In genomic region chr6:33355860-33356259, GRCh38 we compare ENCODE assay signal across 7 cellular contexts. TPM values are rescaled to one million over a fixed set of nuclear protein-coding genes. Genes with fewer than 3 reads are reported as not detected.
DNase-seq lines count a peak whose midpoint lies in the region; ATAC-seq, FAIRE-seq and TF ChIP-seq lines count a peak whose summit lies in the region.
"Not testable (repeated sequence)": the region's sequence is repeated elsewhere in the genome, so short reads cannot be mapped to it uniquely, and the experiment has no call there.

No MANE protein-coding gene starts in this region.

- H3K36me3 ChIP-seq in K562 (ENCODE audit: control insufficient read depth, insufficient read depth, low read length); esophagus (ENCODE audit: control insufficient read depth in 2 of 2, insufficient read depth in 2 of 2, low read length in 1 of 2); hepatocyte (replicated peaks; ENCODE audit: insufficient read depth, low read depth); mucosa of rectum (ENCODE audit: control insufficient read depth in 2 of 2, insufficient read depth in 2 of 2, low read length in 2 of 2); neuronal stem cell (replicated peaks in 1 of 2; ENCODE audit: control insufficient read depth in 2 of 2, insufficient read depth in 2 of 2, low read length in 2 of 2); stomach: not testable (repeated sequence)

- ATAC-seq in K562 = not testable (repeated sequence)

- in situ Hi-C loops in K562 (cut with MboI) = not testable (repeated sequence)

- H3K18ac ChIP-seq in neuronal stem cell (ENCODE audit: low read length) = not testable (repeated sequence)

- H3K4me1 ChIP-seq in K562 (replicated peaks in 1 of 2; ENCODE audit: control insufficient read depth in 2 of 2, insufficient read depth in 2 of 2, low read length in 2 of 2) (peaks cover 7 to 13% of the 10 kb centered on the region in 2 experiments; a peak in 4 of 5 replicates), mucosa of rectum (ENCODE audit: control insufficient read depth in 2 of 2, insufficient read depth in 2 of 2, low read length in 2 of 2) (peaks cover 0 to 10% of the 10 kb centered on the region in 2 donors)
- not testable (repeated sequence) for H3K4me1 ChIP-seq in esophagus (ENCODE audit: control insufficient read depth in 2 of 2, insufficient read depth in 2 of 2, low read length in 1 of 2); hepatocyte (ENCODE audit: insufficient read depth); neuronal stem cell (ENCODE audit: control insufficient read depth in 2 of 2, insufficient read depth in 1 of 2, low read depth in 1 of 2, low read length in 2 of 2); stomach

- not testable (repeated sequence) for H3K79me2 ChIP-seq in K562 (ENCODE audit: control insufficient read depth, insufficient read depth, low read length); hepatocyte

- H3K14ac ChIP-seq in neuronal stem cell (ENCODE audit: low read length) = not testable (repeated sequence)

- POLR2A ChIA-PET in K562 (lab: Yijun Ruan, JAX) = interaction anchor here (0.7 to 1.0 kb wide), 2 partner anchors 9 to 1576 kb away, joined by 3 to 4 read pairs; no protein-coding TSS in a partner anchor

- H3K9ac ChIP-seq in K562 (ENCODE audit: insufficient read depth in 1 of 2, low read depth in 2 of 2, low read length in 2 of 2); neuronal stem cell (ENCODE audit: low read depth, low read length, poor library complexity): not testable (repeated sequence)
- H3K9ac ChIP-seq in mucosa of rectum (ENCODE audit: low read depth in 1 of 2, low read length in 2 of 2) = peak overlapping the region; percentile 48 to 52

- H3K4me3 ChIP-seq in K562; esophagus (ENCODE audit: low read depth in 1 of 2, low read length in 2 of 2); hepatocyte; mucosa of rectum (ENCODE audit: low read length in 2 of 2); neuronal stem cell (ENCODE audit: low read length in 2 of 2); stomach: not testable (repeated sequence)

- H3K27ac ChIP-seq in K562 (ENCODE audit: extremely low read depth, low read depth, low read length); neuronal stem cell (replicated peaks; ENCODE audit: low read length): not testable (repeated sequence)
- peak overlapping the region; percentile 61 to 86 for H3K27ac ChIP-seq in esophagus (ENCODE audit: low read depth in 2 of 2, low read length in 1 of 2)
- peak overlapping the region; percentile 31 for H3K27ac ChIP-seq in hepatocyte
- peak overlapping the region; percentile 77 to 86 for H3K27ac ChIP-seq in mucosa of rectum (ENCODE audit: low read depth in 2 of 2, low read length in 2 of 2)
- H3K27ac ChIP-seq in stomach = peak overlapping the region in 3 of 5 donors; percentile 60 to 70 (median 63)

- H2BK12ac ChIP-seq in neuronal stem cell (ENCODE audit: low read length) = peak overlapping the region; percentile 58

- H3K9me2 ChIP-seq in hepatocyte (replicated peaks; ENCODE audit: insufficient read depth) = not testable (repeated sequence)

- CTCF ChIA-PET in K562 (lab: Yijun Ruan, JAX; ENCODE audit: low intra/inter-chr PET ratio) = not testable (repeated sequence)

- H3K4ac ChIP-seq in neuronal stem cell (ENCODE audit: low read length) = not testable (repeated sequence)

- not testable (repeated sequence) for H3K9me3 ChIP-seq in K562 (replicated peaks; ENCODE audit: control insufficient read depth, insufficient read depth, low read depth, low read length); esophagus (ENCODE audit: control insufficient read depth in 2 of 2, insufficient read depth in 1 of 2, low read depth in 1 of 2, low read length in 1 of 2); hepatocyte (ENCODE audit: low read depth); mucosa of rectum (ENCODE audit: control insufficient read depth in 2 of 2, low read length in 2 of 2); neuronal stem cell (replicated peaks in 1 of 2; ENCODE audit: control insufficient read depth in 2 of 2, insufficient read depth in 1 of 2, low read depth in 1 of 2, low read length in 2 of 2); stomach

- H3K27me3 ChIP-seq in K562 (ENCODE audit: control insufficient read depth in 2 of 2, insufficient read depth in 2 of 2, low read length in 2 of 2); esophagus (ENCODE audit: control insufficient read depth in 1 of 2, insufficient read depth in 2 of 2, low read length in 2 of 2); hepatocyte; mucosa of rectum (ENCODE audit: control insufficient read depth in 2 of 2, insufficient read depth in 2 of 2, low read length in 2 of 2); neuronal stem cell (ENCODE audit: control insufficient read depth in 3 of 3, insufficient read depth in 3 of 3, low read depth in 1 of 3, low read length in 3 of 3): not testable (repeated sequence)
- H3K27me3 ChIP-seq in stomach = peaks cover 0 to 23% (median 0%) of the 10 kb centered on the region in 3 donors

- not testable (repeated sequence) for H3K4me2 ChIP-seq in K562 (ENCODE audit: insufficient read depth, low read length); hepatocyte; neuronal stem cell (ENCODE audit: insufficient read depth, low read length, poor library complexity, severe bottlenecking)

- not testable (repeated sequence) for TF ChIP-seq EP300 in K562 (IDR thresholded peaks at IDR 0.05; ENCODE audit: low read length); stomach (IDR thresholded peaks at IDR 0.05)

- not testable (repeated sequence) for H2BK120ac ChIP-seq in neuronal stem cell (ENCODE audit: low read depth, low read length)

- not testable (repeated sequence) for TF ChIP-seq POLR2A in K562 (conservative IDR thresholded peaks at IDR 0.05); stomach (IDR thresholded peaks at IDR 0.05)

- not testable (repeated sequence) for FAIRE-seq in K562 (lab: Jason Lieb, UNC)

- H2AK5ac ChIP-seq in neuronal stem cell (ENCODE audit: low read depth, low read length) = not testable (repeated sequence)

- H3K23ac ChIP-seq in neuronal stem cell (ENCODE audit: low read depth, low read length, poor library complexity) = not testable (repeated sequence)

- not testable (repeated sequence) for H4K91ac ChIP-seq in neuronal stem cell (ENCODE audit: low read depth, low read length, poor library complexity)

- not testable (repeated sequence) for H2AFZ ChIP-seq in K562 (ENCODE audit: low read depth, low read length); hepatocyte; neuronal stem cell (ENCODE audit: low read length)

- H3K79me1 ChIP-seq in neuronal stem cell (ENCODE audit: low read depth, low read length) = not testable (repeated sequence)

- H4K20me1 ChIP-seq in K562 (replicated peaks; ENCODE audit: control insufficient read depth, insufficient read depth, low read length); hepatocyte (ENCODE audit: insufficient read depth, poor library complexity, severe bottlenecking): not testable (repeated sequence)

- H4K8ac ChIP-seq in neuronal stem cell (ENCODE audit: low read depth, low read length) = not testable (repeated sequence)

- not testable (repeated sequence) for H2BK5ac ChIP-seq in neuronal stem cell (ENCODE audit: low read length)

- not testable (repeated sequence) for TF ChIP-seq CTCF in K562 (IDR thresholded peaks at IDR 0.05 in 2 of 3, conservative IDR thresholded peaks at IDR 0.05 in 1 of 3; ENCODE audit: insufficient read depth in 2 of 3, low read depth in 1 of 3, low read length in 3 of 3); hepatocyte (IDR thresholded peaks at IDR 0.05; ENCODE audit: poor library complexity); stomach (IDR thresholded peaks at IDR 0.05)

- WGBS in K562 (ENCODE audit: insufficient coverage, low coverage, missing lambda C conversion rate) = 73% methylated on average over 6 of the region's 6 CpGs
- 65 to 66% methylated on average over 6 of the region's 6 CpGs for WGBS in esophagus, 2 donors
- WGBS in hepatocyte (ENCODE audit: low lambda C conversion rate, missing lambda C conversion rate) = 83% methylated on average over 6 of the region's 6 CpGs
- WGBS in neuronal stem cell (ENCODE audit: extremely low coverage in 2 of 2, insufficient read length in 2 of 2, insufficient replicate concordance in 1 of 2), 2 donors = no CpG with 5 or more reads among the region's 6 CpGs
- WGBS in stomach, 5 donors = 63 to 78% (median 67%) methylated on average over 6 of the region's 6 CpGs

- TF ChIP-seq RAD21 in K562 (CRISPR knock-in tag; conservative IDR thresholded peaks at IDR 0.05 in 1 of 2, IDR thresholded peaks at IDR 0.05 in 1 of 2) = not testable (repeated sequence)

- intact Hi-C loops in K562 (cut with micrococcal nuclease); stomach (cut with DNase I; ENCODE audit: low total_unique reads): not testable (repeated sequence)

- H3K9me1 ChIP-seq in K562 (ENCODE audit: control insufficient read depth, insufficient read depth, low read length) = not testable (repeated sequence)

- peak; percentile 18 for DNase-seq in NCI-H748 (lab: John Stamatoyannopoulos, UW; ENCODE audit: unreplicated experiment)
- not testable (repeated sequence) for DNase-seq in K562 (ENCODE audit: extremely low read depth in 1 of 4, low spot score in 3 of 4); hepatocyte (ENCODE audit: low spot score); neuronal stem cell (ENCODE audit: low spot score); stomach

- BruUV-seq in K562 (replicated peaks; lab: Mats Ljungman, UMichigan) = not testable (repeated sequence)

- H2BK15ac ChIP-seq in neuronal stem cell (ENCODE audit: low read length) = not testable (repeated sequence)

RNA-seq across cellular contexts. Expression of gene DAXX, which starts 33.1 kb away (rescaled TPM):
- total RNA-seq in K562 (2011; cell fraction: chromatin; rRNA removed; ENCODE audit: low replicate concordance) = 51.6 and 76.0 TPM in 2 replicates
- 39.7 and 45.7 TPM in 2 replicates for total RNA-seq in K562 (2011; cell fraction: nucleolus; rRNA removed)
- 38.2 and 40.6 TPM in 2 replicates for total RNA-seq in K562 (2011; cell fraction: nucleoplasm; rRNA removed)
- total RNA-seq in K562 (2014; rRNA removed) = 80.6 and 122 TPM in 2 replicates
- total RNA-seq in K562 (2014; rRNA removed; fragmentation: Illumina TruSeq; extraction: Trizol) = 61.7 and 68.7 TPM in 2 replicates
- total RNA-seq in K562 (2015; rRNA removed; fragmentation: Illumina TruSeq; extraction: Trizol) = 59.9 and 66.6 TPM in 2 replicates
- total RNA-seq in K562 (2021) = 69.0 and 70.6 TPM in 2 replicates
- polyA plus RNA-seq in K562 (2011; rRNA removed) = 22.8 and 32.4 TPM in 2 replicates
- 19.5 and 25.8 TPM in 2 replicates for polyA plus RNA-seq in K562 (2011; cell fraction: cytosol; rRNA removed)
- 106 and 140 TPM in 2 replicates for polyA plus RNA-seq in K562 (2011; cell fraction: nucleus; rRNA removed)
- polyA plus RNA-seq in K562 (2012) = 73.3 and 129 TPM in 2 replicates
- polyA plus RNA-seq in K562 (2014; fragmentation: Illumina TruSeq; extraction: Trizol) = 101 and 104 TPM in 2 replicates
- 100 to 1,000 TPM in 1 of 2 experiments, 10 to 100 TPM in 1; 41.5 to 144 TPM for polyA plus RNA-seq in K562 (2014; fragmentation: Nextera tagmentation; extraction: Ambion mirVana)
- 47.4 and 67.2 TPM in 2 replicates for polyA plus RNA-seq in K562 (2014; rRNA removed)
- 11.5 and 12.0 TPM in 2 replicates for polyA minus RNA-seq in K562 (2011; rRNA and poly(A)+ RNA removed)
- 17.0 and 19.9 TPM in 2 replicates for polyA minus RNA-seq in K562 (2011; cell fraction: cytosol; rRNA and poly(A)+ RNA removed)
- polyA minus RNA-seq in K562 (2011; cell fraction: nucleus; rRNA and poly(A)+ RNA removed) = 34.1 and 35.5 TPM in 2 replicates
- polyA plus RNA-seq in esophagus = 10 to 100 TPM; 27.8 to 28.7 TPM
- total RNA-seq in hepatocyte = 26.4 and 31.0 TPM in 2 replicates
- 28.4 and 35.3 TPM in 2 replicates for polyA plus RNA-seq in hepatocyte
- polyA plus RNA-seq in neuronal stem cell (2013, experiment 1 of 2) = 40.8 TPM
- polyA plus RNA-seq in neuronal stem cell (2013, experiment 2 of 2) = 39.2 TPM
- total RNA-seq in stomach = 100 to 1,000 TPM in 2 of 5 donors, 10 to 100 TPM in 3; 18.2 to 127 (median 59.8) TPM
- 10 to 100 TPM; 27.5 to 31.3 (median 27.5) TPM for polyA plus RNA-seq in stomach

RNA-seq across cellular contexts. Expression of gene KIFC1, which starts 35.8 kb away (rescaled TPM):
- 117 and 182 TPM in 2 replicates for total RNA-seq in K562 (2011; cell fraction: chromatin; rRNA removed; ENCODE audit: low replicate concordance)
- 141 and 154 TPM in 2 replicates for total RNA-seq in K562 (2011; cell fraction: nucleolus; rRNA removed)
- total RNA-seq in K562 (2011; cell fraction: nucleoplasm; rRNA removed) = 113 and 129 TPM in 2 replicates
- 50.2 and 62.5 TPM in 2 replicates for total RNA-seq in K562 (2014; rRNA removed)
- total RNA-seq in K562 (2014; rRNA removed; fragmentation: Illumina TruSeq; extraction: Trizol) = 38.6 and 42.3 TPM in 2 replicates
- 77.9 and 80.1 TPM in 2 replicates for total RNA-seq in K562 (2015; rRNA removed; fragmentation: Illumina TruSeq; extraction: Trizol)
- total RNA-seq in K562 (2021) = 79.2 and 85.6 TPM in 2 replicates
- 95.2 and 103 TPM in 2 replicates for polyA plus RNA-seq in K562 (2011; rRNA removed)
- polyA plus RNA-seq in K562 (2011; cell fraction: cytosol; rRNA removed) = 82.9 and 95.7 TPM in 2 replicates
- 255 and 308 TPM in 2 replicates for polyA plus RNA-seq in K562 (2011; cell fraction: nucleus; rRNA removed)
- 70.1 and 78.9 TPM in 2 replicates for polyA plus RNA-seq in K562 (2012)
- 76.9 and 82.7 TPM in 2 replicates for polyA plus RNA-seq in K562 (2014; fragmentation: Illumina TruSeq; extraction: Trizol)
- 1 to 10 TPM; 1.3 to 2.2 TPM for polyA plus RNA-seq in K562 (2014; fragmentation: Nextera tagmentation; extraction: Ambion mirVana)
- 84.1 and 88.6 TPM in 2 replicates for polyA plus RNA-seq in K562 (2014; rRNA removed)
- polyA minus RNA-seq in K562 (2011; rRNA and poly(A)+ RNA removed) = 91.4 and 99.3 TPM in 2 replicates
- 43.1 and 48.8 TPM in 2 replicates for polyA minus RNA-seq in K562 (2011; cell fraction: cytosol; rRNA and poly(A)+ RNA removed)
- 113 and 139 TPM in 2 replicates for polyA minus RNA-seq in K562 (2011; cell fraction: nucleus; rRNA and poly(A)+ RNA removed)
- polyA plus RNA-seq in esophagus = 10 to 100 TPM; 12.5 to 15.0 TPM
- 6.9 and 12.7 TPM in 2 replicates for total RNA-seq in hepatocyte
- polyA plus RNA-seq in hepatocyte = 6.1 and 6.6 TPM in 2 replicates
- polyA plus RNA-seq in neuronal stem cell (2013, experiment 1 of 2) = 84.1 TPM
- polyA plus RNA-seq in neuronal stem cell (2013, experiment 2 of 2) = 83.4 TPM
- 10 to 100 TPM in 1 of 5 donors, 1 to 10 TPM in 3, not detected in 1; 4.2 to 15.4 (median 6.7) TPM for total RNA-seq in stomach
- 1 to 10 TPM in 2 of 3 donors, under 1 TPM in 1; 0.46 to 9.9 (median 5.4) TPM for polyA plus RNA-seq in stomach

RNA-seq across cellular contexts. Expression of gene ZBTB22, which starts 38.3 kb away (rescaled TPM):
- total RNA-seq in K562 (2011; cell fraction: chromatin; rRNA removed; ENCODE audit: low replicate concordance) = 8.2 and 25.6 TPM in 2 replicates
- 20.4 and 20.8 TPM in 2 replicates for total RNA-seq in K562 (2011; cell fraction: nucleolus; rRNA removed)
- 13.3 and 13.4 TPM in 2 replicates for total RNA-seq in K562 (2011; cell fraction: nucleoplasm; rRNA removed)
- total RNA-seq in K562 (2014; rRNA removed) = 11.9 and 12.2 TPM in 2 replicates
- 5.6 and 5.9 TPM in 2 replicates for total RNA-seq in K562 (2014; rRNA removed; fragmentation: Illumina TruSeq; extraction: Trizol)
- 8.2 and 8.4 TPM in 2 replicates for total RNA-seq in K562 (2015; rRNA removed; fragmentation: Illumina TruSeq; extraction: Trizol)
- 10.0 and 11.1 TPM in 2 replicates for total RNA-seq in K562 (2021)
- 5.8 and 9.4 TPM in 2 replicates for polyA plus RNA-seq in K562 (2011; rRNA removed)
- polyA plus RNA-seq in K562 (2011; cell fraction: cytosol; rRNA removed) = 9.0 and 12.6 TPM in 2 replicates
- 13.4 and 20.4 TPM in 2 replicates for polyA plus RNA-seq in K562 (2011; cell fraction: nucleus; rRNA removed)
- polyA plus RNA-seq in K562 (2012) = 9.5 and 11.3 TPM in 2 replicates
- 7.1 TPM in 2 replicates for polyA plus RNA-seq in K562 (2014; fragmentation: Illumina TruSeq; extraction: Trizol)
- polyA plus RNA-seq in K562 (2014; fragmentation: Nextera tagmentation; extraction: Ambion mirVana) = under 1 TPM; 0.21 to 0.30 TPM
- polyA plus RNA-seq in K562 (2014; rRNA removed) = 8.7 and 10.3 TPM in 2 replicates
- polyA minus RNA-seq in K562 (2011; rRNA and poly(A)+ RNA removed) = 7.1 and 7.7 TPM in 2 replicates
- 6.3 and 7.0 TPM in 2 replicates for polyA minus RNA-seq in K562 (2011; cell fraction: cytosol; rRNA and poly(A)+ RNA removed)
- polyA minus RNA-seq in K562 (2011; cell fraction: nucleus; rRNA and poly(A)+ RNA removed) = 11.4 and 12.3 TPM in 2 replicates
- polyA plus RNA-seq in esophagus = 10 to 100 TPM; 10.2 to 11.6 TPM
- total RNA-seq in hepatocyte = 21.6 and 23.4 TPM in 2 replicates
- 23.2 and 23.8 TPM in 2 replicates for polyA plus RNA-seq in hepatocyte
- 18.2 TPM for polyA plus RNA-seq in neuronal stem cell (2013, experiment 1 of 2)
- polyA plus RNA-seq in neuronal stem cell (2013, experiment 2 of 2) = 17.1 TPM
- total RNA-seq in stomach = 10 to 100 TPM in 4 of 5 donors, 1 to 10 TPM in 1; 1.2 to 45.2 (median 11.9) TPM
- 10 to 100 TPM in 2 of 3 donors, 1 to 10 TPM in 1; 9.8 to 11.8 (median 10.5) TPM for polyA plus RNA-seq in stomach

RNA-seq across cellular contexts. Expression of gene TAPBP, which starts 42.0 kb away (rescaled TPM):
- total RNA-seq in K562 (2011; cell fraction: chromatin; rRNA removed; ENCODE audit: low replicate concordance) = 73.3 and 139 TPM in 2 replicates
- total RNA-seq in K562 (2011; cell fraction: nucleolus; rRNA removed) = 101 and 121 TPM in 2 replicates
- total RNA-seq in K562 (2011; cell fraction: nucleoplasm; rRNA removed) = 105 and 137 TPM in 2 replicates
- 33.9 and 44.9 TPM in 2 replicates for total RNA-seq in K562 (2014; rRNA removed)
- 10.4 and 11.9 TPM in 2 replicates for total RNA-seq in K562 (2014; rRNA removed; fragmentation: Illumina TruSeq; extraction: Trizol)
- total RNA-seq in K562 (2015; rRNA removed; fragmentation: Illumina TruSeq; extraction: Trizol) = 22.3 and 23.1 TPM in 2 replicates
- total RNA-seq in K562 (2021) = 73.4 and 74.0 TPM in 2 replicates
- 10.1 and 27.3 TPM in 2 replicates for polyA plus RNA-seq in K562 (2011; rRNA removed)
- 16.7 and 26.5 TPM in 2 replicates for polyA plus RNA-seq in K562 (2011; cell fraction: cytosol; rRNA removed)
- polyA plus RNA-seq in K562 (2011; cell fraction: nucleus; rRNA removed) = 38.3 and 46.1 TPM in 2 replicates
- 29.5 and 50.0 TPM in 2 replicates for polyA plus RNA-seq in K562 (2012)
- polyA plus RNA-seq in K562 (2014; fragmentation: Illumina TruSeq; extraction: Trizol) = 23.0 and 26.8 TPM in 2 replicates
- polyA plus RNA-seq in K562 (2014; fragmentation: Nextera tagmentation; extraction: Ambion mirVana) = 10 to 100 TPM in 1 of 2 experiments, 1 to 10 TPM in 1; 5.6 to 10.1 TPM
- 30.6 and 38.5 TPM in 2 replicates for polyA plus RNA-seq in K562 (2014; rRNA removed)
- 7.9 and 11.1 TPM in 2 replicates for polyA minus RNA-seq in K562 (2011; rRNA and poly(A)+ RNA removed)
- polyA minus RNA-seq in K562 (2011; cell fraction: cytosol; rRNA and poly(A)+ RNA removed) = 32.5 and 35.6 TPM in 2 replicates
- 21.7 and 28.1 TPM in 2 replicates for polyA minus RNA-seq in K562 (2011; cell fraction: nucleus; rRNA and poly(A)+ RNA removed)
- polyA plus RNA-seq in esophagus = 10 to 100 TPM; 20.1 to 39.8 TPM
- 39.1 and 59.3 TPM in 2 replicates for total RNA-seq in hepatocyte
- 108 and 116 TPM in 2 replicates for polyA plus RNA-seq in hepatocyte
- 12.5 TPM for polyA plus RNA-seq in neuronal stem cell (2013, experiment 1 of 2)
- 13.2 TPM for polyA plus RNA-seq in neuronal stem cell (2013, experiment 2 of 2)
- total RNA-seq in stomach = 100 to 1,000 TPM in 2 of 5 donors, 10 to 100 TPM in 3; 29.0 to 242 (median 59.5) TPM
- 10 to 100 TPM; 17.0 to 53.5 (median 37.5) TPM for polyA plus RNA-seq in stomach

RNA-seq across cellular contexts. Expression of gene PHF1, which starts 55.0 kb away (rescaled TPM):
- total RNA-seq in K562 (2011; cell fraction: chromatin; rRNA removed; ENCODE audit: low replicate concordance) = 151 and 284 TPM in 2 replicates
- 158 and 171 TPM in 2 replicates for total RNA-seq in K562 (2011; cell fraction: nucleolus; rRNA removed)
- 141 and 150 TPM in 2 replicates for total RNA-seq in K562 (2011; cell fraction: nucleoplasm; rRNA removed)
- total RNA-seq in K562 (2014; rRNA removed) (27.3 and 29.7 TPM in 2 replicates), K562 (2014; rRNA removed; fragmentation: Illumina TruSeq; extraction: Trizol) (16.2 and 20.8 TPM in 2 replicates), K562 (2015; rRNA removed; fragmentation: Illumina TruSeq; extraction: Trizol) (29.6 and 33.7 TPM in 2 replicates), K562 (2021) (42.1 and 43.2 TPM in 2 replicates), hepatocyte (37.2 and 44.4 TPM in 2 replicates), stomach (100 to 1,000 TPM in 1 of 5 donors, 10 to 100 TPM in 4; 22.0 to 125 (median 70.0) TPM)
- polyA plus RNA-seq in K562 (2011; rRNA removed) (45.9 and 59.4 TPM in 2 replicates), K562 (2014; fragmentation: Illumina TruSeq; extraction: Trizol) (45.5 and 48.8 TPM in 2 replicates), K562 (2014; fragmentation: Nextera tagmentation; extraction: Ambion mirVana) (1 to 10 TPM; 3.7 to 4.0 TPM), K562 (2014; rRNA removed) (60.8 and 64.2 TPM in 2 replicates), esophagus (10 to 100 TPM; 27.3 to 46.0 TPM), hepatocyte (42.4 and 53.0 TPM in 2 replicates), stomach (10 to 100 TPM; 56.3 to 99.9 (median 68.7) TPM)
- 56.9 and 69.4 TPM in 2 replicates for polyA plus RNA-seq in K562 (2011; cell fraction: cytosol; rRNA removed)
- 359 and 410 TPM in 2 replicates for polyA plus RNA-seq in K562 (2011; cell fraction: nucleus; rRNA removed)
- 42.7 and 85.4 TPM in 2 replicates for polyA plus RNA-seq in K562 (2012)
- polyA minus RNA-seq in K562 (2011; rRNA and poly(A)+ RNA removed) = 21.9 and 26.4 TPM in 2 replicates
- 12.4 and 15.0 TPM in 2 replicates for polyA minus RNA-seq in K562 (2011; cell fraction: cytosol; rRNA and poly(A)+ RNA removed)
- polyA minus RNA-seq in K562 (2011; cell fraction: nucleus; rRNA and poly(A)+ RNA removed) = 40.8 and 50.0 TPM in 2 replicates
- 69.5 TPM for polyA plus RNA-seq in neuronal stem cell (2013, experiment 1 of 2)
- 68.8 TPM for polyA plus RNA-seq in neuronal stem cell (2013, experiment 2 of 2)
